In the genomic region with DNA sequence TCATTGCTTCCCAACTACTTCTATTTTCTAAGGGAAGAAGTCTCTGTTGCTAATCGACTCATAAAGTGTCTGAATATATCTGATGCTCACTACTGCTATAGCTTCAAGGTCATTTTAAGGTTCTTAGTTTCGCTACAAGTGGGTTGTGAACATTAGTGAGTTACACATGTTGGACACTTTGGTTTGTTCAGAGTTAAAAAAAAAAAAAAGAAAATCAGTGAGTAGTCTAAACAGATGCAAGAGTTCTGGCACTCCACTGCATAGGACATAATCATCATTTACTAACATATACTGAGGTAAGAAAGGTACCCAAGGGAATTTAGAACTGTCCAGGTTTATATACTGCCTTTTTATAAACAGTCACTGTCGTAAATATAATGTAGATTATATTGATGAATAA, we compare ENCODE assay signal across 18 cellular contexts.
DNase-seq lines count a peak whose midpoint lies in the region; ATAC-seq, FAIRE-seq and TF ChIP-seq lines count a peak whose summit lies in the region.
"Had no signal": no experiment of that assay in that cellular context is flagged by ENCODE, and none has a peak within 500 bp of the region (broad histone marks: within the 10 kb centered on the region; RNA-seq: fewer than 3 reads in every experiment).

No MANE protein-coding gene starts in this region.

- H3K36me3 Mint-ChIP-seq in CD4-positive, CD25-positive, alpha-beta regulatory T cell = peaks cover 29% of the 10 kb centered on the region
- peaks cover 17% of the 10 kb centered on the region for H3K36me3 Mint-ChIP-seq in effector memory CD8-positive, alpha-beta T cell (ENCODE audit: insufficient read depth)

- peaks cover 54 to 80% (median 74%) of the 10 kb centered on the region in 4 donors for H3K4me1 Mint-ChIP-seq in CD4-positive, CD25-positive, alpha-beta regulatory T cell
- peaks cover 61 to 86% of the 10 kb centered on the region in 2 donors for H3K4me1 Mint-ChIP-seq in effector memory CD8-positive, alpha-beta T cell (ENCODE audit: low read depth in 2 of 2)

- no peaks in the 10 kb centered on the region for H3K27me3 ChIP-seq in CD4-positive, CD25-positive, alpha-beta regulatory T cell (ENCODE audit: control insufficient read depth, insufficient read depth, low read length)
- H3K27me3 ChIP-seq in A673 (replicated peaks; ENCODE audit: insufficient read depth, low read depth, low read length, poor library complexity) = no peaks in the 10 kb centered on the region

- no peaks in the 10 kb centered on the region for H3K9me3 ChIP-seq in CD4-positive, CD25-positive, alpha-beta regulatory T cell (ENCODE audit: control insufficient read depth in 2 of 2, low read length in 2 of 2)
- H3K9me3 ChIP-seq in A673 (ENCODE audit: low read depth, low read length, poor library complexity, severe bottlenecking) = no peaks in the 10 kb centered on the region
- no peaks in the 10 kb centered on the region for H3K9me3 ChIP-seq in kidney (ENCODE audit: control insufficient read depth in 1 of 2, low read length in 2 of 2)

- H3K4me1 ChIP-seq in CD4-positive, CD25-positive, alpha-beta regulatory T cell (ENCODE audit: control insufficient read depth, insufficient read depth, low read length, poor library complexity, severe bottlenecking) = peaks cover 41% of the 10 kb centered on the region
- H3K4me1 ChIP-seq in A673 (ENCODE audit: insufficient read depth, low read length, poor library complexity, severe bottlenecking) = peaks cover 13% of the 10 kb centered on the region
- H3K4me1 ChIP-seq in kidney (ENCODE audit: control insufficient read depth in 1 of 2, insufficient read depth in 1 of 2, low read depth in 1 of 2, low read length in 2 of 2) = no peaks in the 10 kb centered on the region

- no peak for ATAC-seq in CD4-positive, CD25-positive, alpha-beta regulatory T cell (ENCODE audit: low read depth in 2 of 2)
- ATAC-seq in HG03432 (IDR thresholded peaks at IDR 0.05; ENCODE audit: unreplicated experiment) (peak; percentile 30), GM21367 (IDR thresholded peaks at IDR 0.05; ENCODE audit: unreplicated experiment) (no peak)
- no peak for ATAC-seq in effector memory CD8-positive, alpha-beta T cell (replicated peaks)
- ATAC-seq: right cardiac atrium had no signal

- POLR2A ChIA-PET in A673 (lab: Charles Lee; ENCODE audit: low non-redundant PET) = no interaction called here

- H3K4me3 ChIP-seq in CD4-positive, CD25-positive, alpha-beta regulatory T cell (ENCODE audit: low read depth, low read length) = peak overlapping the region; percentile 84
- peak overlapping the region; percentile 36; the same call in 1 of the 2 replicates for H3K4me3 ChIP-seq in GM08714 (ENCODE audit: low read length)
- H3K4me3 ChIP-seq in A673 (ENCODE audit: low read depth, low read length, poor library complexity, severe bottlenecking) = no peak overlapping the region
- no peak overlapping the region for H3K4me3 ChIP-seq in kidney (ENCODE audit: low read length in 2 of 2)

- H3K9ac ChIP-seq in kidney (ENCODE audit: low read length in 2 of 2) = no peak overlapping the region

- no peak for TF ChIP-seq CTCF in A673 (conservative IDR thresholded peaks at IDR 0.05; ENCODE audit: low read depth, low read length)
- TF ChIP-seq CTCF in kidney (IDR thresholded peaks at IDR 0.05; ENCODE audit: borderline replicate concordance, extremely low read depth, insufficient read depth) = no peak

- H3K27ac ChIP-seq in CD4-positive, CD25-positive, alpha-beta regulatory T cell (ENCODE audit: insufficient read depth, low read length, poor library complexity, severe bottlenecking) = peak overlapping the region; percentile 72
- H3K27ac ChIP-seq in A673 (ENCODE audit: low read depth, low read length, poor library complexity, severe bottlenecking) = no peak overlapping the region
- H3K27ac ChIP-seq in kidney (ENCODE audit: low read depth in 2 of 2, low read length in 2 of 2) = no peak overlapping the region

- H3K27me3 Mint-ChIP-seq in CD4-positive, CD25-positive, alpha-beta regulatory T cell = no peaks in the 10 kb centered on the region
- H3K27me3 Mint-ChIP-seq in effector memory CD8-positive, alpha-beta T cell = no peaks in the 10 kb centered on the region

- peak overlapping the region; percentile 35 to 92 (median 60) for H3K27ac Mint-ChIP-seq in CD4-positive, CD25-positive, alpha-beta regulatory T cell
- H3K27ac Mint-ChIP-seq in effector memory CD8-positive, alpha-beta T cell = peak overlapping the region; percentile 74 to 78
- H3K27ac Mint-ChIP-seq: mesothelial cell of epicardium had no signal

- no TSS peak for BruUV-seq in A673 (replicated peaks; lab: Mats Ljungman, UMichigan)

- CTCF ChIA-PET in A673 (lab: Charles Lee) = no interaction called here

- intact Hi-C loops in A673 (cut with micrococcal nuclease; ENCODE audit: unreplicated experiment) = no loop called here
- intact Hi-C loops in kidney (cut with DNase I) = no loop called here

- no peak for FAIRE-seq in kidney (lab: Jason Lieb, UNC)
- FAIRE-seq: H54 had no signal

- peaks cover 12% of the 10 kb centered on the region for H3K36me3 ChIP-seq in CD4-positive, CD25-positive, alpha-beta regulatory T cell (ENCODE audit: control insufficient read depth, insufficient read depth, low read length)
- H3K36me3 ChIP-seq in A673 (ENCODE audit: insufficient read depth, low read length, poor library complexity, severe bottlenecking) = no peaks in the 10 kb centered on the region
- H3K36me3 ChIP-seq in kidney (ENCODE audit: control insufficient read depth in 1 of 2, insufficient read depth in 2 of 2, low read length in 2 of 2) = no peaks in the 10 kb centered on the region

- no peak for DNase-seq in CD4-positive, CD25-positive, alpha-beta regulatory T cell
- no peak for DNase-seq in effector memory CD8-positive, alpha-beta T cell
- no peak for DNase-seq in A673 (ENCODE audit: low spot score)
- no peak for DNase-seq in kidney
- no peak for DNase-seq in NCI-H1092 treated with DMSO at 0.1 percent for 48 hours (lab: John Stamatoyannopoulos, UW)
- DNase-seq: activated CD4-positive, CD25-positive, alpha-beta regulatory T cell treated with anti-CD3 and anti-CD28 coated beads, Interleukin-2, amount 50 U/mL, for 72 hours; caudate nucleus; kidney glomerular epithelial cell; NCI-H146; NCI-H510A; nucleus accumbens; right cardiac atrium; T-helper 9 cell had no signal

- peak overlapping the region; percentile 19 to 67 (median 46) for H3K4me3 Mint-ChIP-seq in CD4-positive, CD25-positive, alpha-beta regulatory T cell
- peak overlapping the region; percentile 71 to 77 for H3K4me3 Mint-ChIP-seq in effector memory CD8-positive, alpha-beta T cell
- H3K4me3 Mint-ChIP-seq: mesothelial cell of epicardium had no signal

- peaks cover 0 to 4% (median 0%) of the 10 kb centered on the region in 7 donors for H3K9me3 Mint-ChIP-seq in CD4-positive, CD25-positive, alpha-beta regulatory T cell
- no peaks in the 10 kb centered on the region for H3K9me3 Mint-ChIP-seq in effector memory CD8-positive, alpha-beta T cell

Comparison
In these comparisons a context has a peak if more than half of its experiments do, and no peak if none do; other contexts are left out.
1. H3K4me3 ChIP-seq: peak in CD4-positive, CD25-positive, alpha-beta regulatory T cell (single experiment) and GM08714 (single experiment); none in A673 (single experiment) and kidney (0 of 2).